ENCODE assay signal across 8 cellular contexts in genomic region chr16:30005341-30006094, GRCh38. TPM values are rescaled to one million over a fixed set of nuclear protein-coding genes. Genes with fewer than 3 reads are reported as not detected.
DNase-seq lines count a peak whose midpoint lies in the region; ATAC-seq, FAIRE-seq and TF ChIP-seq lines count a peak whose summit lies in the region.

No MANE protein-coding gene starts in this region.

- peaks cover 5% of the 10 kb centered on the region; the same call in 1 of the 2 replicates for H4K20me1 ChIP-seq in K562 (replicated peaks; ENCODE audit: control insufficient read depth, insufficient read depth, low read length)

- H3K36me3 ChIP-seq in Panc1 (ENCODE audit: control insufficient read depth, insufficient read depth, low read length) = no peaks in the 10 kb centered on the region
- H3K36me3 ChIP-seq in K562 (ENCODE audit: control insufficient read depth, insufficient read depth, low read length) = peaks cover 12% of the 10 kb centered on the region; the same call in 1 of the 3 replicates
- H3K36me3 ChIP-seq in kidney (ENCODE audit: control insufficient read depth in 1 of 2, insufficient read depth in 2 of 2, low read length in 2 of 2) = peaks cover 0 to 3% of the 10 kb centered on the region in 2 donors
- peaks cover 7% of the 10 kb centered on the region for H3K36me3 ChIP-seq in thoracic aorta

- CTCF ChIA-PET in Panc1 (lab: Charles Lee) (interaction anchor here (0.6 to 1.0 kb wide), 2 partner anchors 13 to 16 kb away, joined by 3 to 7 read pairs; no protein-coding TSS in a partner anchor), K562 (lab: Yijun Ruan, JAX; ENCODE audit: low intra/inter-chr PET ratio) (interaction anchor here (0.5 to 1.1 kb wide), 3 partner anchors 142 to 312 kb away, joined by 3 to 5 read pairs (median 4); partner anchors contain the start of gene CDIPT)

- WGBS in K562 (ENCODE audit: insufficient coverage, low coverage, missing lambda C conversion rate) = 71% methylated on average over 27 of the region's 35 CpGs

- no peak overlapping the region for H3K9ac ChIP-seq in K562 (ENCODE audit: insufficient read depth in 1 of 2, low read depth in 2 of 2, low read length in 2 of 2)
- H3K9ac ChIP-seq in kidney (ENCODE audit: low read length in 2 of 2) = no peak overlapping the region

- H3K4me1 ChIP-seq in Panc1 (ENCODE audit: control insufficient read depth, insufficient read depth, low read length) (0 out of 2 replicates have a peak, but pooled peaks cover 3% of the 10 kb centered on the region), K562 (replicated peaks in 1 of 2; ENCODE audit: control insufficient read depth in 2 of 2, insufficient read depth in 2 of 2, low read length in 2 of 2) (peaks cover 0 to 68% of the 10 kb centered on the region in 2 experiments; a peak in 2 of 5 replicates), kidney (ENCODE audit: control insufficient read depth in 1 of 2, insufficient read depth in 1 of 2, low read depth in 1 of 2, low read length in 2 of 2) (peaks cover 0 to 1% of the 10 kb centered on the region in 2 donors), thoracic aorta (ENCODE audit: control insufficient read depth in 1 of 2, low read depth in 2 of 2) (peaks cover under 1 to 7% of the 10 kb centered on the region in 2 donors)

- TF ChIP-seq CTCF in C4-2B (conservative IDR thresholded peaks at IDR 0.05) (peak; percentile 85), Panc1 (IDR thresholded peaks at IDR 0.05) (peak; percentile 92), K562 (IDR thresholded peaks at IDR 0.05 in 2 of 3, conservative IDR thresholded peaks at IDR 0.05 in 1 of 3; ENCODE audit: insufficient read depth in 2 of 3, low read depth in 1 of 3, low read length in 3 of 3) (peak; percentile 88), kidney (IDR thresholded peaks at IDR 0.05; ENCODE audit: borderline replicate concordance, extremely low read depth, insufficient read depth) (peak; percentile 67), thoracic aorta (IDR thresholded peaks at IDR 0.05) (peak; percentile 69)

- no peaks in the 10 kb centered on the region for H3K9me1 ChIP-seq in K562 (ENCODE audit: control insufficient read depth, insufficient read depth, low read length)

- H3K9me3 ChIP-seq in Panc1 (ENCODE audit: control insufficient read depth, insufficient read depth, low read depth, low read length) (no peaks in the 10 kb centered on the region), K562 (replicated peaks; ENCODE audit: control insufficient read depth, insufficient read depth, low read depth, low read length) (no peaks in the 10 kb centered on the region), kidney (ENCODE audit: control insufficient read depth in 1 of 2, low read length in 2 of 2) (no peaks in the 10 kb centered on the region), thoracic aorta (no peaks in the 10 kb centered on the region)

- no peak overlapping the region for H3K4me2 ChIP-seq in K562 (ENCODE audit: insufficient read depth, low read length)

- peak; percentile 73 to 80 for TF ChIP-seq RAD21 in K562 (CRISPR knock-in tag; conservative IDR thresholded peaks at IDR 0.05 in 1 of 2, IDR thresholded peaks at IDR 0.05 in 1 of 2)

- BruUV-seq in Panc1 (replicated peaks; lab: Mats Ljungman, UMichigan) = no TSS peak
- BruUV-seq in K562 (replicated peaks; lab: Mats Ljungman, UMichigan) = no TSS peak

- FAIRE-seq in GM12892 (lab: Jason Lieb, UNC) (no peak), K562 (lab: Jason Lieb, UNC) (peak; percentile 79), kidney (lab: Jason Lieb, UNC) (no peak)

- TF ChIP-seq EP300 in K562 (IDR thresholded peaks at IDR 0.05; ENCODE audit: low read length) = no peak

- DNase-seq in GM12892 (ENCODE audit: insufficient read length) = peak; percentile 81
- no peak for DNase-seq in Panc1 (ENCODE audit: low read depth, low spot score)
- DNase-seq in K562 (ENCODE audit: extremely low read depth in 1 of 4, low spot score in 3 of 4) = peak; percentile 61 to 83 (median 74)
- peak; percentile 66 for DNase-seq in kidney
- DNase-seq in thoracic aorta (ENCODE audit: low spot score) = no peak

- POLR2A ChIA-PET in Panc1 (lab: Charles Lee) = interaction anchor here (0.5 kb wide), 1 partner anchor 32 kb away, joined by 4 read pairs; the partner anchor contains the start of gene TAOK2
- POLR2A ChIA-PET in K562 (lab: Yijun Ruan, JAX) = interaction anchor here (1.0 to 1.1 kb wide), 3 partner anchors 12 to 143 kb away, joined by 3 to 6 read pairs (median 5); partner anchors contain the start of gene CDIPT

- H2AFZ ChIP-seq in K562 (ENCODE audit: low read depth, low read length) = no peak overlapping the region

- no peaks in the 10 kb centered on the region for H3K79me2 ChIP-seq in K562 (ENCODE audit: control insufficient read depth, insufficient read depth, low read length)

- in situ Hi-C loops in Panc1 (cut with HindIII; ENCODE audit: low pct_unique_long_range_greater_than_20kb, low sequenced_read_pairs) = no loop called here
- in situ Hi-C loops in K562 (cut with MboI) = no loop called here

- H3K27me3 ChIP-seq in Panc1 (ENCODE audit: control insufficient read depth, insufficient read depth, low read length) (no peaks in the 10 kb centered on the region), K562 (ENCODE audit: control insufficient read depth in 2 of 2, insufficient read depth in 2 of 2, low read length in 2 of 2) (peaks cover 0 to 9% of the 10 kb centered on the region in 2 experiments; a peak in 3 of 5 replicates), thoracic aorta (replicated peaks; ENCODE audit: insufficient read depth) (peaks cover 7% of the 10 kb centered on the region)

- no peak for TF ChIP-seq POLR2A in GM12892 (IDR thresholded peaks at IDR 0.05; ENCODE audit: low read depth, low read length)
- TF ChIP-seq POLR2A in K562 (conservative IDR thresholded peaks at IDR 0.05) = no peak

- no peak overlapping the region for H3K27ac ChIP-seq in C4-2B
- no peak overlapping the region for H3K27ac ChIP-seq in Panc1 (ENCODE audit: low read length)
- no peak overlapping the region for H3K27ac ChIP-seq in K562 (ENCODE audit: extremely low read depth, low read depth, low read length)
- H3K27ac ChIP-seq in kidney (ENCODE audit: low read depth in 2 of 2, low read length in 2 of 2) = no peak overlapping the region
- H3K27ac ChIP-seq in thoracic aorta = no peak overlapping the region

- H3K4me3 ChIP-seq in Panc1 (ENCODE audit: low read depth in 2 of 2, low read length in 2 of 2) = no peak overlapping the region
- no peak overlapping the region for H3K4me3 ChIP-seq in K562
- H3K4me3 ChIP-seq in kidney (ENCODE audit: low read length in 2 of 2) = no peak overlapping the region
- H3K4me3 ChIP-seq in thoracic aorta = no peak overlapping the region

- peak; percentile 60 for ATAC-seq in Panc1
- ATAC-seq in K562 = peak; percentile 87
- ATAC-seq in thoracic aorta (ENCODE audit: insufficient number of reproducible peaks, low FRiP score, low read depth) = no peak
- no peak for ATAC-seq in GM19452 (IDR thresholded peaks at IDR 0.05; ENCODE audit: unreplicated experiment)
- no peak for ATAC-seq in HG03469 (IDR thresholded peaks at IDR 0.05; ENCODE audit: unreplicated experiment)

- intact Hi-C loops in Panc1 (cut with micrococcal nuclease; ENCODE audit: unreplicated experiment) = no loop called here
- intact Hi-C loops in K562 (cut with micrococcal nuclease) = loop anchor here (5.0 kb wide), 1 partner anchor 143 kb away; the partner anchor contains the start of gene CDIPT
- intact Hi-C loops in kidney (cut with DNase I) = no loop called here

RNA-seq across cellular contexts. Expression of gene DOC2A, which starts 5.3 kb away (rescaled TPM):
- 0.42 TPM for polyA plus RNA-seq in GM12892 (2012; ENCODE audit: missing spikeins)
- 3.2 TPM for total RNA-seq in Panc1 (2021; ENCODE audit: unreplicated experiment)
- polyA plus RNA-seq in Panc1 (2012; ENCODE audit: insufficient read length) = 8.3 TPM
- total RNA-seq in K562 (2011; cell fraction: chromatin; rRNA removed; ENCODE audit: low replicate concordance) = 1.4 and 2.0 TPM in 2 replicates
- total RNA-seq in K562 (2011; cell fraction: nucleolus; rRNA removed) = 0.79 and 1.2 TPM in 2 replicates
- total RNA-seq in K562 (2011; cell fraction: nucleoplasm; rRNA removed) = 0.44 and 0.99 TPM in 2 replicates
- total RNA-seq in K562 (2014; rRNA removed) = not detected in 2 replicates
- total RNA-seq in K562 (2014; rRNA removed; fragmentation: Illumina TruSeq; extraction: Trizol) = 0.07 and 0.22 TPM in 2 replicates
- total RNA-seq in K562 (2015; rRNA removed; fragmentation: Illumina TruSeq; extraction: Trizol) = 0.11 and 0.29 TPM in 2 replicates
- 0.38 and 0.47 TPM in 2 replicates for total RNA-seq in K562 (2021)
- 0.31 and 0.79 TPM in 2 replicates for polyA plus RNA-seq in K562 (2011; rRNA removed)
- polyA plus RNA-seq in K562 (2011; cell fraction: cytosol; rRNA removed) = 0.55 and 1.5 TPM in 2 replicates
- 3.4 and 4.3 TPM in 2 replicates for polyA plus RNA-seq in K562 (2011; cell fraction: nucleus; rRNA removed)
- 0.70 and 0.80 TPM in 2 replicates for polyA plus RNA-seq in K562 (2012)
- 0.21 and 0.27 TPM in 2 replicates for polyA plus RNA-seq in K562 (2014; fragmentation: Illumina TruSeq; extraction: Trizol)
- under 1 TPM; 0.03 to 0.23 TPM for polyA plus RNA-seq in K562 (2014; fragmentation: Nextera tagmentation; extraction: Ambion mirVana)
- 0.36 and 2.6 TPM in 2 replicates for polyA plus RNA-seq in K562 (2014; rRNA removed)
- polyA minus RNA-seq in K562 (2011; rRNA and poly(A)+ RNA removed) = 0.51 TPM in 1 of 2 replicates, not detected in the other
- not detected in 2 replicates for polyA minus RNA-seq in K562 (2011; cell fraction: cytosol; rRNA and poly(A)+ RNA removed)
- 0.13 and 0.67 TPM in 2 replicates for polyA minus RNA-seq in K562 (2011; cell fraction: nucleus; rRNA and poly(A)+ RNA removed)
- total RNA-seq in kidney = 1.9 TPM
- polyA plus RNA-seq in kidney (ENCODE audit: insufficient read depth, low read depth, low replicate concordance) = 3.5 TPM
- under 1 TPM in 1 of 2 donors, not detected in 1; 0.56 TPM for total RNA-seq in thoracic aorta

RNA-seq across cellular contexts. Expression of gene INO80E, which starts 9.5 kb away (rescaled TPM):
- polyA plus RNA-seq in GM12892 (2012; ENCODE audit: missing spikeins) = 34.5 TPM
- total RNA-seq in Panc1 (2021; ENCODE audit: unreplicated experiment) (104 TPM), K562 (2014; rRNA removed) (75.3 and 77.4 TPM in 2 replicates), K562 (2014; rRNA removed; fragmentation: Illumina TruSeq; extraction: Trizol) (28.5 and 30.9 TPM in 2 replicates), K562 (2015; rRNA removed; fragmentation: Illumina TruSeq; extraction: Trizol) (49.3 and 51.7 TPM in 2 replicates), K562 (2021) (73.3 and 88.6 TPM in 2 replicates), kidney (74.1 TPM), thoracic aorta (10 to 100 TPM; 67.4 to 81.8 TPM)
- polyA plus RNA-seq in Panc1 (2012; ENCODE audit: insufficient read length) = 198 TPM
- 24.7 and 53.3 TPM in 2 replicates for total RNA-seq in K562 (2011; cell fraction: chromatin; rRNA removed; ENCODE audit: low replicate concordance)
- 38.0 and 39.7 TPM in 2 replicates for total RNA-seq in K562 (2011; cell fraction: nucleolus; rRNA removed)
- 35.7 and 40.2 TPM in 2 replicates for total RNA-seq in K562 (2011; cell fraction: nucleoplasm; rRNA removed)
- polyA plus RNA-seq in K562 (2011; rRNA removed) (22.8 and 23.4 TPM in 2 replicates), K562 (2014; fragmentation: Illumina TruSeq; extraction: Trizol) (102 and 107 TPM in 2 replicates), K562 (2014; fragmentation: Nextera tagmentation; extraction: Ambion mirVana) (under 1 TPM; 0.31 to 0.56 TPM), K562 (2014; rRNA removed) (71.2 and 75.1 TPM in 2 replicates), kidney (ENCODE audit: insufficient read depth, low read depth, low replicate concordance) (52.7 TPM)
- 21.9 and 35.3 TPM in 2 replicates for polyA plus RNA-seq in K562 (2011; cell fraction: cytosol; rRNA removed)
- 42.2 and 55.5 TPM in 2 replicates for polyA plus RNA-seq in K562 (2011; cell fraction: nucleus; rRNA removed)
- 59.8 and 63.9 TPM in 2 replicates for polyA plus RNA-seq in K562 (2012)
- 5.5 and 6.6 TPM in 2 replicates for polyA minus RNA-seq in K562 (2011; rRNA and poly(A)+ RNA removed)
- 11.0 and 17.1 TPM in 2 replicates for polyA minus RNA-seq in K562 (2011; cell fraction: cytosol; rRNA and poly(A)+ RNA removed)
- polyA minus RNA-seq in K562 (2011; cell fraction: nucleus; rRNA and poly(A)+ RNA removed) = 12.3 and 14.2 TPM in 2 replicates

RNA-seq across cellular contexts. Expression of gene HIRIP3, which starts 10.1 kb away (rescaled TPM):
- polyA plus RNA-seq in GM12892 (2012; ENCODE audit: missing spikeins) = 17.6 TPM
- total RNA-seq in Panc1 (2021; ENCODE audit: unreplicated experiment) = 25.3 TPM
- polyA plus RNA-seq in Panc1 (2012; ENCODE audit: insufficient read length) = 22.6 TPM
- total RNA-seq in K562 (2011; cell fraction: chromatin; rRNA removed; ENCODE audit: low replicate concordance) = 4.5 and 8.9 TPM in 2 replicates
- total RNA-seq in K562 (2011; cell fraction: nucleolus; rRNA removed) = 8.7 and 12.5 TPM in 2 replicates
- total RNA-seq in K562 (2011; cell fraction: nucleoplasm; rRNA removed) = 7.2 and 10.7 TPM in 2 replicates
- 34.6 and 38.2 TPM in 2 replicates for total RNA-seq in K562 (2014; rRNA removed)
- total RNA-seq in K562 (2014; rRNA removed; fragmentation: Illumina TruSeq; extraction: Trizol) = 6.7 and 8.6 TPM in 2 replicates
- total RNA-seq in K562 (2015; rRNA removed; fragmentation: Illumina TruSeq; extraction: Trizol) = 16.9 and 18.2 TPM in 2 replicates
- total RNA-seq in K562 (2021) = 27.5 and 28.2 TPM in 2 replicates
- polyA plus RNA-seq in K562 (2011; rRNA removed) = 10.6 and 13.3 TPM in 2 replicates
- 12.9 and 25.4 TPM in 2 replicates for polyA plus RNA-seq in K562 (2011; cell fraction: cytosol; rRNA removed)
- 11.5 and 18.3 TPM in 2 replicates for polyA plus RNA-seq in K562 (2011; cell fraction: nucleus; rRNA removed)
- 26.2 and 27.2 TPM in 2 replicates for polyA plus RNA-seq in K562 (2012)
- polyA plus RNA-seq in K562 (2014; fragmentation: Illumina TruSeq; extraction: Trizol) = 25.1 and 28.8 TPM in 2 replicates
- polyA plus RNA-seq in K562 (2014; fragmentation: Nextera tagmentation; extraction: Ambion mirVana) = 1 to 10 TPM; 3.3 to 5.6 TPM
- 27.3 and 38.0 TPM in 2 replicates for polyA plus RNA-seq in K562 (2014; rRNA removed)
- 2.8 and 3.3 TPM in 2 replicates for polyA minus RNA-seq in K562 (2011; rRNA and poly(A)+ RNA removed)
- 8.1 and 11.4 TPM in 2 replicates for polyA minus RNA-seq in K562 (2011; cell fraction: cytosol; rRNA and poly(A)+ RNA removed)
- polyA minus RNA-seq in K562 (2011; cell fraction: nucleus; rRNA and poly(A)+ RNA removed) = 6.7 and 9.0 TPM in 2 replicates
- 16.0 TPM for total RNA-seq in kidney
- 18.7 TPM for polyA plus RNA-seq in kidney (ENCODE audit: insufficient read depth, low read depth, low replicate concordance)
- total RNA-seq in thoracic aorta = 10 to 100 TPM in 1 of 2 donors, 1 to 10 TPM in 1; 6.1 to 17.7 TPM

RNA-seq across cellular contexts. Expression of gene C16orf92, which starts 17.5 kb away (rescaled TPM):
- polyA plus RNA-seq in GM12892 (2012; ENCODE audit: missing spikeins) = not detected
- total RNA-seq in Panc1 (2021; ENCODE audit: unreplicated experiment) (not detected), K562 (2014; rRNA removed) (not detected in 2 replicates), K562 (2014; rRNA removed; fragmentation: Illumina TruSeq; extraction: Trizol) (not detected in 2 replicates), K562 (2015; rRNA removed; fragmentation: Illumina TruSeq; extraction: Trizol) (not detected in 2 replicates), K562 (2021) (not detected in 2 replicates), kidney (not detected), thoracic aorta (not detected)
- not detected for polyA plus RNA-seq in Panc1 (2012; ENCODE audit: insufficient read length)
- total RNA-seq in K562 (2011; cell fraction: chromatin; rRNA removed; ENCODE audit: low replicate concordance) = not detected in 2 replicates
- total RNA-seq in K562 (2011; cell fraction: nucleolus; rRNA removed) = not detected in 2 replicates
- not detected in 2 replicates for total RNA-seq in K562 (2011; cell fraction: nucleoplasm; rRNA removed)
- polyA plus RNA-seq in K562 (2011; rRNA removed) (not detected in 2 replicates), K562 (2014; fragmentation: Illumina TruSeq; extraction: Trizol) (not detected in 2 replicates), K562 (2014; fragmentation: Nextera tagmentation; extraction: Ambion mirVana) (not detected), K562 (2014; rRNA removed) (not detected in 2 replicates), kidney (ENCODE audit: insufficient read depth, low read depth, low replicate concordance) (not detected)
- polyA plus RNA-seq in K562 (2011; cell fraction: cytosol; rRNA removed) = not detected in 2 replicates
- polyA plus RNA-seq in K562 (2011; cell fraction: nucleus; rRNA removed) = not detected in 2 replicates
- not detected in 2 replicates for polyA plus RNA-seq in K562 (2012)
- not detected in 2 replicates for polyA minus RNA-seq in K562 (2011; rRNA and poly(A)+ RNA removed)
- not detected in 2 replicates for polyA minus RNA-seq in K562 (2011; cell fraction: cytosol; rRNA and poly(A)+ RNA removed)
- polyA minus RNA-seq in K562 (2011; cell fraction: nucleus; rRNA and poly(A)+ RNA removed) = not detected in 2 replicates

RNA-seq across cellular contexts. Expression of gene TLCD3B, which starts 25.6 kb away (rescaled TPM):
- 0.25 TPM for polyA plus RNA-seq in GM12892 (2012; ENCODE audit: missing spikeins)
- 3.5 TPM for total RNA-seq in Panc1 (2021; ENCODE audit: unreplicated experiment)
- 4.2 TPM for polyA plus RNA-seq in Panc1 (2012; ENCODE audit: insufficient read length)
- 0.35 and 1.1 TPM in 2 replicates for total RNA-seq in K562 (2011; cell fraction: chromatin; rRNA removed; ENCODE audit: low replicate concordance)
- 0.67 and 0.92 TPM in 2 replicates for total RNA-seq in K562 (2011; cell fraction: nucleolus; rRNA removed)
- total RNA-seq in K562 (2011; cell fraction: nucleoplasm; rRNA removed) = 0.66 and 0.76 TPM in 2 replicates
- total RNA-seq in K562 (2014; rRNA removed) = 0.08 and 0.23 TPM in 2 replicates
- total RNA-seq in K562 (2014; rRNA removed; fragmentation: Illumina TruSeq; extraction: Trizol) = not detected in 2 replicates
- 0.19 TPM in 1 of 2 replicates, not detected in the other for total RNA-seq in K562 (2015; rRNA removed; fragmentation: Illumina TruSeq; extraction: Trizol)
- 0.20 and 0.22 TPM in 2 replicates for total RNA-seq in K562 (2021)
- polyA plus RNA-seq in K562 (2011; rRNA removed) = 0.10 and 0.84 TPM in 2 replicates
- 0.30 and 0.63 TPM in 2 replicates for polyA plus RNA-seq in K562 (2011; cell fraction: cytosol; rRNA removed)
- polyA plus RNA-seq in K562 (2011; cell fraction: nucleus; rRNA removed) = 1.3 and 1.8 TPM in 2 replicates
- 0.40 and 1.6 TPM in 2 replicates for polyA plus RNA-seq in K562 (2012)
- 0.47 and 0.52 TPM in 2 replicates for polyA plus RNA-seq in K562 (2014; fragmentation: Illumina TruSeq; extraction: Trizol)
- polyA plus RNA-seq in K562 (2014; fragmentation: Nextera tagmentation; extraction: Ambion mirVana) = not detected
- 0.24 and 0.43 TPM in 2 replicates for polyA plus RNA-seq in K562 (2014; rRNA removed)
- polyA minus RNA-seq in K562 (2011; rRNA and poly(A)+ RNA removed) = 0.33 TPM in 1 of 2 replicates, not detected in the other
- not detected in 2 replicates for polyA minus RNA-seq in K562 (2011; cell fraction: cytosol; rRNA and poly(A)+ RNA removed)
- 0.13 and 0.22 TPM in 2 replicates for polyA minus RNA-seq in K562 (2011; cell fraction: nucleus; rRNA and poly(A)+ RNA removed)
- not detected for total RNA-seq in kidney
- not detected for polyA plus RNA-seq in kidney (ENCODE audit: insufficient read depth, low read depth, low replicate concordance)
- total RNA-seq in thoracic aorta = not detected

Comparison
In these comparisons a context has a peak if more than half of its experiments do, and no peak if none do; other contexts are left out.
1. DNase-seq: peak in GM12892 (single experiment), K562 (4 of 4) and kidney (single experiment); none in Panc1 (single experiment) and thoracic aorta (single experiment).
2. ATAC-seq: peak in Panc1 (single experiment) and K562 (single experiment); none in thoracic aorta (single experiment), GM19452 (single experiment) and HG03469 (single experiment).
3. Peak in every context shown above with its lines, with median percentiles within 50 percentile points of each other: CTCF ChIP-seq.